Comparison of ENCODE assay signal across 11 cellular contexts in the genomic region with DNA sequence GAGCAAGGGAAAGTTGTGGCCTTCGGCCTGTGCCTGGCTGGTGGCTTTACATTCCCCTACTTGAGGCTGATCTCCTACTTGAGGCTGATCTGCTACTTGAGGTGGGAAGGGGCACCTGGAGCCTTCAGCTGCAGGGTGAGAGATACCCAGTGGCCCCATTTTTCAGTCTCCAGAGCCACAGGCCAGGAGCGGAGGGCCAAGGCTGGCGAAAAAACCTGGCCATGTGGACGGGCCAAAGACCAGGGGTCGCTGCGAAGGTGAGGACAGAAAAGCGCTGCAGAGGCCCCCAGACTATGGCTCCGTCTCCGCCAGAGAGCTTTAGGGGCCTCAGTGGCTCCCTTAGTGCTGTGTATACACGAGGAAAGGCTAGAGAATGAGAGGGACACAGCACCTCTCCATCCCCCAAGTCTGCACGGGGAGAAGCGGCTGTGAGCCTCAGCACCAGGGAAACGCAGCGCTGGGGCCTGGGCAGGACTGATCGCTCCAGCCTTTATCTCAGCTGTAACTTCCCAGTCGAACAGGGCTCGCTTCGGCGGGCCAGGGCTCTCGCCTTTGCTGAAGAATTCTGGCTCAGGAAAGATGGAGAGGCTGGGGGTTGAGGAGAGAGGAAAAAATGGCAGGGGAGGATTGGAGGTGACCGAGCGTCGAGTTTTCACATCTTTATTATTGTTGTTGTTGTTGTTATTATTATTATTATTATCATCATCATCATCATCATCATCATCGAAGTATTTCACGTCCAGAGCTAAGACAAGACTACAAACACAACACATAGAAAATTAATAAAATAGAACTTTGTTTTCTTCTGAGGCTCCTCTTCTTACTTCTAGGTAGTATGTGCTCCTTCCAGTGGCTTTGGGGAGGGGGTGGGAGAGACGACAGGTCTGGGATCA. TPM values are rescaled to one million over a fixed set of nuclear protein-coding genes. Genes with fewer than 3 reads are reported as not detected.
A peak's percentile ranks its signal among the peaks of the same experiment; 100 is the strongest.
DNase-seq lines count a peak whose midpoint lies in the region; ATAC-seq and TF ChIP-seq lines count a peak whose summit lies in the region.
"Had no signal": no experiment of that assay in that cellular context is flagged by ENCODE, and none has a peak within 500 bp of the region (broad histone marks: within the 10 kb centered on the region; RNA-seq: fewer than 3 reads in every experiment).

No MANE protein-coding gene starts in this region.

- DNase-seq in AG04449 (ENCODE audit: low read depth, low spot score) (no peak), epithelial cell of proximal tubule (ENCODE audit: low read depth) (no peak)
- no peak for DNase-seq in activated naive CD4-positive, alpha-beta T cell treated with anti-CD3 and anti-CD28 coated beads, Interleukin-2, amount 50 U/mL, for 72 hours (ENCODE audit: low spot score in 2 of 2)
- no peak for DNase-seq in activated CD4-positive, alpha-beta T cell treated with anti-CD3 and anti-CD28 coated beads for 4 hours
- DNase-seq in stimulated activated CD8-positive, alpha-beta memory T cell treated with anti-CD3 and anti-CD28 coated beads, Interleukin-4, amount 100 ng/mL, for 48 hours: no peak
- DNase-seq: NCI-H2081 treated with DMSO at 0.1 percent for 48 hours had no signal

- peaks cover 54% of the 10 kb centered on the region for H3K36me3 Mint-ChIP-seq in nephron (ENCODE audit: low read depth)
- H3K36me3 Mint-ChIP-seq in activated naive CD4-positive, alpha-beta T cell treated with anti-CD3 and anti-CD28 coated beads, Interleukin-2, amount 50 U/mL, for 72 hours: peaks cover 0 to 4% of the 10 kb centered on the region in 2 donors
- H3K36me3 Mint-ChIP-seq: activated CD4-positive, alpha-beta memory T cell treated with anti-CD3 and anti-CD28 coated beads for 36 hours had no signal

- CTCF ChIA-PET in AG04449 (lab: Yijun Ruan, JAX): interaction anchor here (0.6 to 8.4 kb wide), 15 partner anchors 11 to 380 kb away, joined by 3 to 80 read pairs (median 6); a partner anchor contains a TSS

- no peaks in the 10 kb centered on the region; the same call in 1 of the 2 replicates for H3K36me3 ChIP-seq in HUES6 (ENCODE audit: control insufficient read depth, insufficient read depth, low read length)

- H3K27me3 ChIP-seq in HUES6 (ENCODE audit: control insufficient read depth, insufficient read depth, low read length): peaks cover 100% of the 10 kb centered on the region

- no peak for ATAC-seq in GM21576 (IDR thresholded peaks at IDR 0.05; ENCODE audit: unreplicated experiment)
- no peak for ATAC-seq in activated naive CD4-positive, alpha-beta T cell treated with anti-CD3 and anti-CD28 coated beads, Interleukin-2, amount 50 U/mL, for 72 hours

- peaks cover 91% of the 10 kb centered on the region for H3K27me3 Mint-ChIP-seq in nephron (ENCODE audit: low read depth)

- H3K4me1 Mint-ChIP-seq in nephron: peaks cover 84% of the 10 kb centered on the region

- POLR2A ChIA-PET in AG04449 (lab: Yijun Ruan, JAX): interaction anchor here (0.8 to 1.8 kb wide), 6 partner anchors 13 to 121 kb away, joined by 3 to 5 read pairs (median 4); no protein-coding TSS in a partner anchor

- H3K9me3 Mint-ChIP-seq in nephron: no peaks in the 10 kb centered on the region
- H3K9me3 Mint-ChIP-seq in activated naive CD4-positive, alpha-beta T cell treated with anti-CD3 and anti-CD28 coated beads, Interleukin-2, amount 50 U/mL, for 72 hours: no peaks in the 10 kb centered on the region
- H3K9me3 Mint-ChIP-seq: activated CD4-positive, alpha-beta memory T cell treated with anti-CD3 and anti-CD28 coated beads for 36 hours had no signal

- peak overlapping the region in 1 of 3 experiments; percentile 92 for H3K27ac Mint-ChIP-seq in nephron
- H3K27ac Mint-ChIP-seq in activated naive CD4-positive, alpha-beta T cell treated with anti-CD3 and anti-CD28 coated beads, Interleukin-2, amount 50 U/mL, for 72 hours: no peak overlapping the region
- H3K27ac Mint-ChIP-seq: activated CD4-positive, alpha-beta memory T cell treated with anti-CD3 and anti-CD28 coated beads for 36 hours had no signal

- peaks cover 41% of the 10 kb centered on the region for H3K4me1 ChIP-seq in HUES6 (ENCODE audit: control insufficient read depth, insufficient read depth, low read length)

- H3K9me3 ChIP-seq in HUES6 (ENCODE audit: control insufficient read depth, insufficient read depth, low read depth, low read length): no peaks in the 10 kb centered on the region

- peak overlapping the region; percentile 91 to 98 (median 94) for H3K4me3 Mint-ChIP-seq in nephron

- peak overlapping the region; percentile 87 for H3K9ac ChIP-seq in HUES6 (ENCODE audit: low read length)

- H3K4me3 ChIP-seq in AG04449 (ENCODE audit: low read depth, low read length) (peak overlapping the region; percentile 76), HUES6 (ENCODE audit: low read depth, low read length) (peak overlapping the region; percentile 57; the same call in 1 of the 2 replicates), epithelial cell of proximal tubule (ENCODE audit: low read depth, low read length) (peak overlapping the region; percentile 74)

- no peak overlapping the region; the same call in 1 of the 2 replicates for H3K27ac ChIP-seq in HUES6 (ENCODE audit: low read depth, low read length)

- TF ChIP-seq CTCF in AG04449 (IDR thresholded peaks at IDR 0.05; ENCODE audit: insufficient read depth, low read length, missing control alignments): no peak
- no peak for TF ChIP-seq CTCF in epithelial cell of proximal tubule (conservative IDR thresholded peaks at IDR 0.05; ENCODE audit: low read depth, low read length)
- no peak for TF ChIP-seq CTCF in nephron (IDR thresholded peaks at IDR 0.05; ENCODE audit: unreplicated experiment in 3 of 3)

RNA-seq across cellular contexts. Expression of a gene that starts 1.8 kb away (rescaled TPM):
- 2.8 and 5.5 TPM in 2 replicates for total RNA-seq in epithelial cell of proximal tubule
- not detected for total RNA-seq in activated naive CD4-positive, alpha-beta T cell treated with anti-CD3 and anti-CD28 coated beads, Interleukin-2, amount 50 U/mL, for 72 hours
- total RNA-seq: activated CD4-positive, alpha-beta memory T cell treated with anti-CD3 and anti-CD28 coated beads for 36 hours; osteocyte had no signal

RNA-seq across cellular contexts. Expression of a gene that starts 5.3 kb away (rescaled TPM):
- 22.6 and 49.9 TPM in 2 replicates for total RNA-seq in epithelial cell of proximal tubule
- 1 to 10 TPM; 1.6 to 3.1 TPM for total RNA-seq in activated naive CD4-positive, alpha-beta T cell treated with anti-CD3 and anti-CD28 coated beads, Interleukin-2, amount 50 U/mL, for 72 hours

RNA-seq across cellular contexts. Expression of a gene that starts 9.4 kb away (rescaled TPM):
- 42.9 and 55.6 TPM in 2 replicates for total RNA-seq in epithelial cell of proximal tubule
- total RNA-seq in activated naive CD4-positive, alpha-beta T cell treated with anti-CD3 and anti-CD28 coated beads, Interleukin-2, amount 50 U/mL, for 72 hours: under 1 TPM in 1 of 2 donors, not detected in 1; 0.16 TPM
- total RNA-seq: osteocyte had no signal

RNA-seq across cellular contexts. Expression of a gene that starts 15.5 kb away (rescaled TPM):
- 24.9 and 26.0 TPM in 2 replicates for total RNA-seq in epithelial cell of proximal tubule
- 1 to 10 TPM in 1 of 2 donors, not detected in 1; 1.1 TPM for total RNA-seq in activated naive CD4-positive, alpha-beta T cell treated with anti-CD3 and anti-CD28 coated beads, Interleukin-2, amount 50 U/mL, for 72 hours
- total RNA-seq: osteocyte had no signal

RNA-seq across cellular contexts. Expression of a gene that starts 17.2 kb away (rescaled TPM):
- total RNA-seq in epithelial cell of proximal tubule: 4.3 and 5.7 TPM in 2 replicates
- total RNA-seq in activated naive CD4-positive, alpha-beta T cell treated with anti-CD3 and anti-CD28 coated beads, Interleukin-2, amount 50 U/mL, for 72 hours: 1 to 10 TPM in 1 of 2 donors, under 1 TPM in 1; 0.89 to 3.0 TPM
- total RNA-seq: osteocyte had no signal

Comparison
In these comparisons a context has a peak if more than half of its experiments do, and no peak if none do; other contexts are left out.
1. RNA of a gene that starts 9.4 kb away (total RNA-seq): 42.9 to 55.6 TPM in epithelial cell of proximal tubule; 0.16 TPM in activated naive CD4-positive, alpha-beta T cell treated with anti-CD3 and anti-CD28 coated beads, Interleukin-2, amount 50 U/mL, for 72 hours; every median in the first group is over 10 times any median in the second.
2. Peak in every context shown above with its lines, with median percentiles within 50 percentile points of each other: H3K4me3 ChIP-seq.